ENCODE assay signal across 14 cellular contexts in genomic region chr2:38747007-38747424, GRCh38. TPM values are rescaled to one million over a fixed set of nuclear protein-coding genes. Genes with fewer than 3 reads are reported as not detected.
DNase-seq lines count a peak whose midpoint lies in the region; ATAC-seq, FAIRE-seq and TF ChIP-seq lines count a peak whose summit lies in the region.
"Had no signal": no experiment of that assay in that cellular context is flagged by ENCODE, and none has a peak within 500 bp of the region (broad histone marks: within the 10 kb centered on the region; RNA-seq: fewer than 3 reads in every experiment).

No MANE protein-coding gene starts in this region.

- peaks cover 11% of the 10 kb centered on the region for H3K36me3 ChIP-seq in hepatocyte (replicated peaks; ENCODE audit: insufficient read depth, low read depth)

- H3K4me2 ChIP-seq in hepatocyte: peak overlapping the region; percentile 84

- H3K4me1 Mint-ChIP-seq in activated B cell treated with CpG ODN at 0.5 μM for 24 hours (peaks cover 69% of the 10 kb centered on the region), type B pancreatic cell (ENCODE audit: unreplicated experiment) (peaks cover 36% of the 10 kb centered on the region)

- ATAC-seq in activated B cell treated with CpG ODN at 0.5 μM for 24 hours (ENCODE audit: low read depth) (no peak), GM21717 (IDR thresholded peaks at IDR 0.05; ENCODE audit: unreplicated experiment) (no peak)
- ATAC-seq: Panc1 had no signal

- H4K20me1 ChIP-seq in hepatocyte (ENCODE audit: insufficient read depth, poor library complexity, severe bottlenecking): peaks cover 62% of the 10 kb centered on the region

- TF ChIP-seq CTCF in activated B cell treated with CpG ODN at 0.5 μM for 24 hours (IDR thresholded peaks at IDR 0.05) (no peak), hepatocyte (IDR thresholded peaks at IDR 0.05; ENCODE audit: poor library complexity) (no peak), type B pancreatic cell (conservative IDR thresholded peaks at IDR 0.05) (no peak), GM20000 (IDR thresholded peaks at IDR 0.05; ENCODE audit: extremely low read depth, missing control alignments) (no peak), D721Med (IDR thresholded peaks at IDR 0.05; ENCODE audit: insufficient read depth, missing control alignments) (no peak)

- no peak overlapping the region for H2AFZ ChIP-seq in hepatocyte

- H3K27ac ChIP-seq in hepatocyte: no peak overlapping the region
- H3K27ac ChIP-seq: vagina had no signal

- H3K4me3 ChIP-seq in hepatocyte: no peak overlapping the region
- H3K4me3 ChIP-seq: breast epithelium, vagina had no signal

- H3K4me3 Mint-ChIP-seq in activated B cell treated with CpG ODN at 0.5 μM for 24 hours (peak overlapping the region; percentile 19), type B pancreatic cell (peak overlapping the region; percentile 70)

- H3K4me1 ChIP-seq in hepatocyte (ENCODE audit: insufficient read depth): peaks cover 35% of the 10 kb centered on the region

- H3K27ac Mint-ChIP-seq in activated B cell treated with CpG ODN at 0.5 μM for 24 hours (peak overlapping the region; percentile 60), type B pancreatic cell (peak overlapping the region; percentile 15)

- no peak for FAIRE-seq in D721Med (lab: Jason Lieb, UNC)

- peaks cover 68% of the 10 kb centered on the region for H3K79me2 ChIP-seq in hepatocyte

- H3K36me3 Mint-ChIP-seq in activated B cell treated with CpG ODN at 0.5 μM for 24 hours (ENCODE audit: low read depth): peaks cover 87% of the 10 kb centered on the region
- peaks cover 73% of the 10 kb centered on the region for H3K36me3 Mint-ChIP-seq in type B pancreatic cell

- H3K9me3 Mint-ChIP-seq in activated B cell treated with CpG ODN at 0.5 μM for 24 hours: no peaks in the 10 kb centered on the region
- H3K9me3 Mint-ChIP-seq in type B pancreatic cell: no peaks in the 10 kb centered on the region

- no peaks in the 10 kb centered on the region for H3K27me3 ChIP-seq in hepatocyte
- H3K27me3 ChIP-seq: breast epithelium, vagina had no signal

- DNase-seq in stimulated activated CD4-positive, alpha-beta T cell treated with anti-CD3 and anti-CD28 coated beads, Interleukin-4, amount 100 ng/mL, for 24 hours: peak; percentile 14
- no peak for DNase-seq in stimulated activated CD4-positive, alpha-beta T cell treated with anti-CD3 and anti-CD28 coated beads, Interleukin-12 subunit alpha, Interleukin-12 subunit beta, amount 100 ng/mL, for 4 hours
- no peak for DNase-seq in activated B cell treated with CpG ODN at 0.5 μM for 24 hours
- no peak for DNase-seq in hepatocyte (ENCODE audit: low spot score)
- DNase-seq in type B pancreatic cell (ENCODE audit: extremely low spot score, unreplicated experiment): no peak
- DNase-seq in GM20000 (ENCODE audit: low spot score): no peak
- no peak for DNase-seq in D721Med (ENCODE audit: insufficient read length, low spot score)
- DNase-seq: activated CD4-positive, CD25-positive, alpha-beta regulatory T cell treated with anti-CD3 and anti-CD28 coated beads, Interleukin-2, amount 50 U/mL, for 72 hours; kidney glomerular epithelial cell; NCI-H2081 treated with DMSO at 0.1 percent for 48 hours had no signal

- CTCF ChIA-PET in activated B cell treated with CpG ODN at 0.5 μM for 24 hours (lab: Charles Lee): no interaction called here

- H3K9me3 ChIP-seq in hepatocyte (ENCODE audit: low read depth): no peaks in the 10 kb centered on the region
- H3K9me3 ChIP-seq: breast epithelium, vagina had no signal

- no peaks in the 10 kb centered on the region for H3K27me3 Mint-ChIP-seq in activated B cell treated with CpG ODN at 0.5 μM for 24 hours
- peaks cover 4% of the 10 kb centered on the region for H3K27me3 Mint-ChIP-seq in type B pancreatic cell

- intact Hi-C loops in activated B cell treated with CpG ODN at 0.5 μM for 24 hours (cut with micrococcal nuclease): no loop called here

- WGBS in hepatocyte (ENCODE audit: low lambda C conversion rate, missing lambda C conversion rate): 60% methylated on average over 4 of the region's 4 CpGs

- H3K9me2 ChIP-seq in hepatocyte (replicated peaks; ENCODE audit: insufficient read depth): no peaks in the 10 kb centered on the region

- POLR2A ChIA-PET in activated B cell treated with CpG ODN at 0.5 μM for 24 hours (lab: Charles Lee): interaction anchor here (0.9 kb wide), 1 partner anchor 29 kb away, joined by 3 read pairs; no protein-coding TSS in a partner anchor

RNA-seq across cellular contexts. Expression of gene SRSF7, which starts 4.1 kb away (rescaled TPM):
- total RNA-seq in activated B cell treated with CpG ODN at 0.5 μM for 24 hours (247 and 254 TPM in 2 replicates), hepatocyte (113 and 120 TPM in 2 replicates), type B pancreatic cell (ENCODE audit: low replicate concordance) (176 and 248 TPM in 2 replicates)
- polyA plus RNA-seq in hepatocyte: 147 and 172 TPM in 2 replicates

RNA-seq across cellular contexts. Expression of gene GEMIN6, which starts 31.0 kb away (rescaled TPM):
- total RNA-seq in activated B cell treated with CpG ODN at 0.5 μM for 24 hours (16.6 and 17.2 TPM in 2 replicates), hepatocyte (12.6 and 15.7 TPM in 2 replicates), type B pancreatic cell (ENCODE audit: low replicate concordance) (16.2 and 19.9 TPM in 2 replicates)
- 13.4 and 16.2 TPM in 2 replicates for polyA plus RNA-seq in hepatocyte
